In genomic region chr4:44985152-44985551, GRCh38 we compare ENCODE assay signal across 35 cellular contexts.
"Had no signal": no experiment of that assay in that cellular context is flagged by ENCODE, and none has a peak within 500 bp of the region (broad histone marks: within the 10 kb centered on the region; RNA-seq: fewer than 3 reads in every experiment).

No MANE protein-coding gene starts in this region.

- H3K4me3 ChIP-seq: ascending aorta, Peyer's patch had no signal

- H3K27ac ChIP-seq: ascending aorta, Peyer's patch, RWPE1, VCaP had no signal

- H3K27me3 ChIP-seq: ascending aorta, Peyer's patch had no signal

- H3K4me1 ChIP-seq: ascending aorta, Peyer's patch had no signal

- H3K36me3 ChIP-seq: ascending aorta, Peyer's patch had no signal

- DNase-seq: activated CD4-positive, alpha-beta T cell treated with anti-CD3 and anti-CD28 coated beads for 1 hour; activated CD4-positive, alpha-beta T cell treated with anti-CD3 and anti-CD28 coated beads for 48 hours; activated CD4-positive, CD25-positive, alpha-beta regulatory T cell; activated CD8-positive, alpha-beta T cell treated with anti-CD3 and anti-CD28 coated beads for 36 hours; activated effector memory CD4-positive, alpha-beta T cell treated with anti-CD3 and anti-CD28 coated beads, Interleukin-2, amount 50 U/mL, for 16 hours; activated naive CD4-positive, alpha-beta T cell; activated naive CD8-positive, alpha-beta T cell treated with anti-CD3 and anti-CD28 coated beads, Interleukin-2, amount 10 ng/mL, durations not matched to agents 7 days and 5 days; activated T-cell treated with anti-CD3 and anti-CD28 coated beads, Interleukin-2, amount 50 U/mL, for 1 hour; activated T-cell treated with anti-CD3 and anti-CD28 coated beads, Interleukin-2, amount 50 U/mL, for 72 hours; amygdala; Kasumi-1; MM.1S; NCI-H1092 treated with DMSO at 0.1 percent for 48 hours; NCI-H146; NCI-H187 treated with DMSO at 0.1 percent for 48 hours; NCI-H2081; NCI-H2171 treated with DMSO at 0.1 percent for 48 hours; NCI-H2227 treated with DMSO at 0.1 percent for 48 hours; NCI-H446; NCI-H510A treated with DMSO at 0.1 percent for 48 hours; NCI-H526 treated with DMSO at 0.1 percent for 48 hours; NCI-H774; NK-92 treated with Interleukin-12 subunit alpha and Interleukin-12 subunit beta, amount 100 ng/mL, for 24 hours; PC-3; Peyer's patch; SIG-M5; SW 1271; T-helper 1 cell; T-helper 2 cell; T-helper 9 cell had no signal

- H3K9me3 ChIP-seq: ascending aorta, Peyer's patch had no signal

- ATAC-seq: activated CD8-positive, alpha-beta T cell treated with anti-CD3 and anti-CD28 coated beads for 36 hours; activated T-cell treated with anti-CD3 and anti-CD28 coated beads, Interleukin-2, amount 50 U/mL, for 72 hours; activated T-helper 17 cell treated with anti-CD3 and anti-CD28 coated beads, Interleukin-2, amount 50 U/mL, for 72 hours; PC-3; Right ventricle myocardium inferior had no signal
